Comparison of ENCODE assay signal across 9 cellular contexts in genomic region chr11:65290448-65291165, GRCh38. TPM values are rescaled to one million over a fixed set of nuclear protein-coding genes. Genes with fewer than 3 reads are reported as not detected.
DNase-seq lines count a peak whose midpoint lies in the region; ATAC-seq and TF ChIP-seq lines count a peak whose summit lies in the region.
"Had no signal": no experiment of that assay in that cellular context is flagged by ENCODE, and none has a peak within 500 bp of the region (broad histone marks: within the 10 kb centered on the region; RNA-seq: fewer than 3 reads in every experiment).

No MANE protein-coding gene starts in this region.

- H3K27me3 Mint-ChIP-seq in activated CD8-positive, alpha-beta memory T cell treated with anti-CD3 and anti-CD28 coated beads, Interleukin-2, amount 10 ng/mL, durations not matched to agents 7 days and 5 days: no peaks in the 10 kb centered on the region

- peak overlapping the region; percentile 4 for H3K4me3 ChIP-seq in fibroblast of the aortic adventitia (ENCODE audit: low read depth, low read length)

- CTCF ChIA-PET in activated CD8-positive, alpha-beta memory T cell treated with anti-CD3 and anti-CD28 coated beads, Interleukin-2, amount 10 ng/mL, durations not matched to agents 7 days and 5 days (lab: Charles Lee): no interaction called here

- H3K9me3 Mint-ChIP-seq in activated CD8-positive, alpha-beta memory T cell treated with anti-CD3 and anti-CD28 coated beads, Interleukin-2, amount 10 ng/mL, durations not matched to agents 7 days and 5 days (ENCODE audit: low read depth): no peaks in the 10 kb centered on the region

- H3K4me3 Mint-ChIP-seq in activated CD8-positive, alpha-beta memory T cell treated with anti-CD3 and anti-CD28 coated beads, Interleukin-2, amount 10 ng/mL, durations not matched to agents 7 days and 5 days: no peak overlapping the region

- ATAC-seq in activated CD8-positive, alpha-beta memory T cell treated with anti-CD3 and anti-CD28 coated beads, Interleukin-2, amount 10 ng/mL, durations not matched to agents 7 days and 5 days: peak; percentile 23
- no peak for ATAC-seq in GM19452 (IDR thresholded peaks at IDR 0.05; ENCODE audit: unreplicated experiment)

- H3K27ac Mint-ChIP-seq in activated CD8-positive, alpha-beta memory T cell treated with anti-CD3 and anti-CD28 coated beads, Interleukin-2, amount 10 ng/mL, durations not matched to agents 7 days and 5 days: peak overlapping the region; percentile 47

- H3K36me3 Mint-ChIP-seq in activated CD8-positive, alpha-beta memory T cell treated with anti-CD3 and anti-CD28 coated beads, Interleukin-2, amount 10 ng/mL, durations not matched to agents 7 days and 5 days: peaks cover 47% of the 10 kb centered on the region

- DNase-seq in activated CD8-positive, alpha-beta memory T cell treated with anti-CD3 and anti-CD28 coated beads, Interleukin-2, amount 10 ng/mL, durations not matched to agents 7 days and 5 days: no peak
- no peak for DNase-seq in activated CD8-positive, alpha-beta memory T cell treated with anti-CD3 and anti-CD28 coated beads for 24 hours
- peak; percentile 92 for DNase-seq in SKM-1 (lab: John Stamatoyannopoulos, UW; ENCODE audit: unreplicated experiment)
- peak; percentile 100 for DNase-seq in fibroblast of the aortic adventitia (ENCODE audit: low read depth)
- peak; percentile 97 for DNase-seq in pons (ENCODE audit: low spot score)
- DNase-seq in mesenteric fat pad (ENCODE audit: low spot score): no peak
- DNase-seq in NCI-H510A treated with DMSO at 0.1 percent for 48 hours (lab: John Stamatoyannopoulos, UW): no peak
- DNase-seq: DND-41 had no signal

- H3K4me1 Mint-ChIP-seq in activated CD8-positive, alpha-beta memory T cell treated with anti-CD3 and anti-CD28 coated beads, Interleukin-2, amount 10 ng/mL, durations not matched to agents 7 days and 5 days: peaks cover 5% of the 10 kb centered on the region

- TF ChIP-seq CTCF in fibroblast of the aortic adventitia (IDR thresholded peaks at IDR 0.05; ENCODE audit: insufficient read depth, low read length): no peak

RNA-seq across cellular contexts. Expression of gene CDC42EP2, which starts 24.1 kb away (rescaled TPM):
- 1 to 10 TPM in 1 of 2 experiments, not detected in 1; 1.4 TPM for total RNA-seq in activated CD8-positive, alpha-beta memory T cell treated with anti-CD3 and anti-CD28 coated beads, Interleukin-2, amount 10 ng/mL, durations not matched to agents 7 days and 5 days
- 4.7 and 28.0 TPM in 2 replicates for total RNA-seq in fibroblast of the aortic adventitia (ENCODE audit: low replicate concordance)
- total RNA-seq in mesenteric fat pad: 88.4 TPM

RNA-seq across cellular contexts. Expression of gene POLA2, which starts 28.8 kb away (rescaled TPM):
- 10 to 100 TPM; 79.8 to 89.5 TPM for total RNA-seq in activated CD8-positive, alpha-beta memory T cell treated with anti-CD3 and anti-CD28 coated beads, Interleukin-2, amount 10 ng/mL, durations not matched to agents 7 days and 5 days
- total RNA-seq in fibroblast of the aortic adventitia (ENCODE audit: low replicate concordance): 8.7 and 32.4 TPM in 2 replicates
- total RNA-seq in mesenteric fat pad: 5.9 TPM

RNA-seq across cellular contexts. Expression of gene DPF2, which starts 43.0 kb away (rescaled TPM):
- 10 to 100 TPM; 81.4 to 87.2 TPM for total RNA-seq in activated CD8-positive, alpha-beta memory T cell treated with anti-CD3 and anti-CD28 coated beads, Interleukin-2, amount 10 ng/mL, durations not matched to agents 7 days and 5 days
- 46.4 and 75.9 TPM in 2 replicates for total RNA-seq in fibroblast of the aortic adventitia (ENCODE audit: low replicate concordance)
- total RNA-seq in mesenteric fat pad: 34.1 TPM

Comparison
In these comparisons a context has a peak if more than half of its experiments do, and no peak if none do; other contexts are left out.
1. DNase-seq: peak in SKM-1 (single experiment), fibroblast of the aortic adventitia (single experiment) and pons (single experiment); none in activated CD8-positive, alpha-beta memory T cell treated with anti-CD3 and anti-CD28 coated beads, Interleukin-2, amount 10 ng/mL, durations not matched to agents 7 days and 5 days (single experiment), activated CD8-positive, alpha-beta memory T cell treated with anti-CD3 and anti-CD28 coated beads for 24 hours (single experiment), mesenteric fat pad (single experiment) and NCI-H510A treated with DMSO at 0.1 percent for 48 hours (single experiment).